8 cellular contexts compared by ENCODE assay signal in genomic region chr20:20864346-20865096, GRCh38.
DNase-seq lines count a peak whose midpoint lies in the region; ATAC-seq and TF ChIP-seq lines count a peak whose summit lies in the region.

No MANE protein-coding gene starts in this region.

- ATAC-seq in DND-41 (ENCODE audit: insufficient read depth, low read depth) (no peak), SK-N-SH treated with all-trans-retinoic acid at 6 μM for 48 hours (peak; percentile 48; the same call in 1 of the 3 replicates), GM21390 (IDR thresholded peaks at IDR 0.05; ENCODE audit: unreplicated experiment) (no peak)

- H3K36me3 ChIP-seq in DND-41 (ENCODE audit: insufficient read depth, low read length): no peaks in the 10 kb centered on the region
- no peaks in the 10 kb centered on the region for H3K36me3 ChIP-seq in sigmoid colon
- no peaks in the 10 kb centered on the region for H3K36me3 ChIP-seq in brain microvascular endothelial cell (replicated peaks)

- H3K4me1 ChIP-seq in DND-41 (ENCODE audit: insufficient read depth, low read length): no peaks in the 10 kb centered on the region
- no peaks in the 10 kb centered on the region for H3K4me1 ChIP-seq in sigmoid colon

- no peak for TF ChIP-seq EP300 in sigmoid colon (IDR thresholded peaks at IDR 0.05)

- H2AFZ ChIP-seq in DND-41 (ENCODE audit: low read depth, low read length): no peak overlapping the region

- no peak overlapping the region for H3K4me3 ChIP-seq in DND-41 (ENCODE audit: low read depth in 1 of 2, low read length in 2 of 2)
- no peak overlapping the region for H3K4me3 ChIP-seq in sigmoid colon
- no peak overlapping the region for H3K4me3 ChIP-seq in brain microvascular endothelial cell (ENCODE audit: low read depth, low read length)

- H4K20me1 ChIP-seq in DND-41 (ENCODE audit: insufficient read depth, low read length): no peaks in the 10 kb centered on the region; the same call in 1 of the 2 replicates

- H3K27ac ChIP-seq in DND-41 (ENCODE audit: low read length) (no peak overlapping the region), sigmoid colon (no peak overlapping the region), brain microvascular endothelial cell (no peak overlapping the region)

- no peak overlapping the region for H3K9ac ChIP-seq in DND-41 (ENCODE audit: low read depth, low read length)

- DNase-seq in DND-41 (no peak), NCI-H1436 (lab: John Stamatoyannopoulos, UW) (peak; percentile 60), myocyte (ENCODE audit: low read depth) (peak; percentile 25), sigmoid colon (no peak), brain microvascular endothelial cell (no peak)
- DNase-seq in stimulated activated naive CD4-positive, alpha-beta T cell (lab: John Stamatoyannopoulos, UW): no peak

- TF ChIP-seq POLR2A in sigmoid colon (IDR thresholded peaks at IDR 0.05): no peak

- H3K27me3 ChIP-seq in DND-41 (ENCODE audit: insufficient read depth, low read length, poor library complexity) (no peaks in the 10 kb centered on the region), sigmoid colon (peaks cover 0 to 10% (median 0%) of the 10 kb centered on the region in 3 donors), brain microvascular endothelial cell (replicated peaks) (no peaks in the 10 kb centered on the region)

- H3K9me3 ChIP-seq in DND-41 (ENCODE audit: insufficient read depth, low read length, severe bottlenecking): no peaks in the 10 kb centered on the region
- no peaks in the 10 kb centered on the region for H3K9me3 ChIP-seq in sigmoid colon

- WGBS in sigmoid colon, 2 donors: 74 to 84% methylated on average over 3 of the region's 3 CpGs

- TF ChIP-seq CTCF in DND-41 (IDR thresholded peaks at IDR 0.05; ENCODE audit: borderline replicate concordance, extremely low read depth, low read length, poor library complexity, severe bottlenecking) (peak; percentile 43), sigmoid colon (IDR thresholded peaks at IDR 0.05) (peak in 1 of 4 experiments; percentile 25), brain microvascular endothelial cell (IDR thresholded peaks at IDR 0.05; ENCODE audit: low read depth, low read length, missing control alignments) (no peak)

- in situ Hi-C loops in brain microvascular endothelial cell (cut with HindIII; ENCODE audit: low pct_ligation_motif_present, low sequenced_read_pairs): no loop called here

- intact Hi-C loops in sigmoid colon (cut with DNase I): loop anchor here (5.0 to 10.0 kb wide), 3 partner anchors 260 to 708 kb away; partner anchors contain the start of gene KIZ

- no peak overlapping the region for H3K4me2 ChIP-seq in DND-41 (ENCODE audit: insufficient read depth, low read length)

- no peaks in the 10 kb centered on the region for H3K79me2 ChIP-seq in DND-41 (ENCODE audit: insufficient read depth, low read length)

TF ChIP-seq in SK-N-SH treated with all-trans-retinoic acid at 6 μM for 48 hours, 23 proteins besides CTCF, POLR2A, EP300 and RAD21:
- TF ChIP-seq ZNF565 (CRISPR knock-in tag; conservative IDR thresholded peaks at IDR 0.05; ENCODE audit: low read depth) (no peak), ZC3H10 (CRISPR knock-in tag; IDR thresholded peaks at IDR 0.05) (no peak), CSDC2 (CRISPR knock-in tag; IDR thresholded peaks at IDR 0.05) (no peak), OSR1 (CRISPR knock-in tag; IDR thresholded peaks at IDR 0.05) (no peak), ZFP30 (CRISPR knock-in tag; IDR thresholded peaks at IDR 0.05) (no peak), ZNF70 (CRISPR knock-in tag; IDR thresholded peaks at IDR 0.05) (no peak), ARNTL (CRISPR knock-in tag; IDR thresholded peaks at IDR 0.05; ENCODE audit: borderline replicate concordance, low read depth) (no peak), PPARA (CRISPR knock-in tag; IDR thresholded peaks at IDR 0.05; ENCODE audit: borderline replicate concordance) (no peak), SNAI2 (CRISPR knock-in tag; IDR thresholded peaks at IDR 0.05) (no peak), ZFP3 (CRISPR knock-in tag; IDR thresholded peaks at IDR 0.05) (no peak), ZNF8 (CRISPR knock-in tag; IDR thresholded peaks at IDR 0.05) (no peak), CREB5 (CRISPR knock-in tag; IDR thresholded peaks at IDR 0.05; ENCODE audit: low read depth) (no peak), TOX (CRISPR knock-in tag; IDR thresholded peaks at IDR 0.05; ENCODE audit: borderline replicate concordance) (no peak), TCF4 (CRISPR knock-in tag; IDR thresholded peaks at IDR 0.05; ENCODE audit: borderline replicate concordance) (no peak), RARB (CRISPR knock-in tag; IDR thresholded peaks at IDR 0.05) (no peak), BACH2 (CRISPR knock-in tag; IDR thresholded peaks at IDR 0.05; ENCODE audit: borderline replicate concordance) (no peak), GLIS3 (CRISPR knock-in tag; IDR thresholded peaks at IDR 0.05) (no peak)
- TF ChIP-seq, protein P1, sequence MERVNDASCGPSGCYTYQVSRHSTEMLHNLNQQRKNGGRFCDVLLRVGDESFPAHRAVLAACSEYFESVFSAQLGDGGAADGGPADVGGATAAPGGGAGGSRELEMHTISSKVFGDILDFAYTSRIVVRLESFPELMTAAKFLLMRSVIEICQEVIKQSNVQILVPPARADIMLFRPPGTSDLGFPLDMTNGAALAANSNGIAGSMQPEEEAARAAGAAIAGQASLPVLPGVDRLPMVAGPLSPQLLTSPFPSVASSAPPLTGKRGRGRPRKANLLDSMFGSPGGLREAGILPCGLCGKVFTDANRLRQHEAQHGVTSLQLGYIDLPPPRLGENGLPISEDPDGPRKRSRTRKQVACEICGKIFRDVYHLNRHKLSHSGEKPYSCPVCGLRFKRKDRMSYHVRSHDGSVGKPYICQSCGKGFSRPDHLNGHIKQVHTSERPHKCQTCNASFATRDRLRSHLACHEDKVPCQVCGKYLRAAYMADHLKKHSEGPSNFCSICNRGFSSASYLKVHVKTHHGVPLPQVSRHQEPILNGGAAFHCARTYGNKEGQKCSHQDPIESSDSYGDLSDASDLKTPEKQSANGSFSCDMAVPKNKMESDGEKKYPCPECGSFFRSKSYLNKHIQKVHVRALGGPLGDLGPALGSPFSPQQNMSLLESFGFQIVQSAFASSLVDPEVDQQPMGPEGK (CRISPR knock-in tag; IDR thresholded peaks at IDR 0.05; ENCODE audit: borderline replicate concordance): no peak
- TF ChIP-seq, protein P2, sequence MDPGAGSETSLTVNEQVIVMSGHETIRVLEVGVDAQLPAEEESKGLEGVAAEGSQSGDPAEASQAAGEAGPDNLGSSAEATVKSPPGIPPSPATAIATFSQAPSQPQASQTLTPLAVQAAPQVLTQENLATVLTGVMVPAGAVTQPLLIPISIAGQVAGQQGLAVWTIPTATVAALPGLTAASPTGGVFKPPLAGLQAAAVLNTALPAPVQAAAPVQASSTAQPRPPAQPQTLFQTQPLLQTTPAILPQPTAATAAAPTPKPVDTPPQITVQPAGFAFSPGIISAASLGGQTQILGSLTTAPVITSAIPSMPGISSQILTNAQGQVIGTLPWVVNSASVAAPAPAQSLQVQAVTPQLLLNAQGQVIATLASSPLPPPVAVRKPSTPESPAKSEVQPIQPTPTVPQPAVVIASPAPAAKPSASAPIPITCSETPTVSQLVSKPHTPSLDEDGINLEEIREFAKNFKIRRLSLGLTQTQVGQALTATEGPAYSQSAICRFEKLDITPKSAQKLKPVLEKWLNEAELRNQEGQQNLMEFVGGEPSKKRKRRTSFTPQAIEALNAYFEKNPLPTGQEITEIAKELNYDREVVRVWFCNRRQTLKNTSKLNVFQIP (CRISPR knock-in tag; IDR thresholded peaks at IDR 0.05; ENCODE audit: borderline replicate concordance, low read depth): no peak
- TF ChIP-seq, protein P3, sequence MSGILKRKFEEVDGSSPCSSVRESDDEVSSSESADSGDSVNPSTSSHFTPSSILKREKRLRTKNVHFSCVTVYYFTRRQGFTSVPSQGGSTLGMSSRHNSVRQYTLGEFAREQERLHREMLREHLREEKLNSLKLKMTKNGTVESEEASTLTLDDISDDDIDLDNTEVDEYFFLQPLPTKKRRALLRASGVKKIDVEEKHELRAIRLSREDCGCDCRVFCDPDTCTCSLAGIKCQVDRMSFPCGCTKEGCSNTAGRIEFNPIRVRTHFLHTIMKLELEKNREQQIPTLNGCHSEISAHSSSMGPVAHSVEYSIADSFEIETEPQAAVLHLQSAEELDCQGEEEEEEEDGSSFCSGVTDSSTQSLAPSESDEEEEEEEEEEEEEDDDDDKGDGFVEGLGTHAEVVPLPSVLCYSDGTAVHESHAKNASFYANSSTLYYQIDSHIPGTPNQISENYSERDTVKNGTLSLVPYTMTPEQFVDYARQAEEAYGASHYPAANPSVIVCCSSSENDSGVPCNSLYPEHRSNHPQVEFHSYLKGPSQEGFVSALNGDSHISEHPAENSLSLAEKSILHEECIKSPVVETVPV (CRISPR knock-in tag; IDR thresholded peaks at IDR 0.05): no peak

Comparison
In these comparisons a context has a peak if more than half of its experiments do, and no peak if none do; other contexts are left out.
1. DNase-seq: peak in NCI-H1436 (single experiment) and myocyte (single experiment); none in DND-41 (single experiment), stimulated activated naive CD4-positive, alpha-beta T cell (0 of 6), sigmoid colon (single experiment) and brain microvascular endothelial cell (single experiment).